1 cellular context compared by ENCODE assay signal in the genomic region with DNA sequence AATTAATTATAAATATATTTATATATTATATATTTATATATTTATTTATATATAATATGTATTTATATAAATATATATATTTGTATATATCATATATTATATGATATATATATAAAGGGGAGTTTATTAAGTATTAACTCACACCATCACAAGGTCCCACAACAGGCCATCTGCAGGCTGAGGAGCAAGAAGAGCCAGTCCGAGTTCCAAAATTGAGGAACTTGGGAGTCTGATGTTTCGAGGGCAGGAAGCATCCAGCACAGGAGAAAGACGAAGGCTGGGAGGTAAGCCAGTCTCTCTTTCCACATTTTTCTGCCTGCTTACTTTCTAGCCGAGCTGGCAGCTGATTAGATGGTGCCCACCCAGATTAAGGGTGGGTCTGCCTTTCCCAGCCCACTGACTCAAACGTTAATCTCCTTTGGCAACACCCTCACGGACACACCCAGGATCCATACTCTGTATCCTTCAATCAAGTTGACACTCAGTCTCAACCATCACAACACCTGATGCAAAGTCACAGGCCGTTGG.
TF ChIP-seq lines count a peak whose summit lies in the region.

No MANE protein-coding gene starts in this region.

TF ChIP-seq in K562, 482 proteins besides CTCF, POLR2A, EP300 and RAD21:
- TF ChIP-seq CTBP1 (IDR thresholded peaks at IDR 0.05; ENCODE audit: borderline replicate concordance): peak; percentile 34; the same call in 1 of the 2 replicates
